2 cellular contexts compared by ENCODE assay signal in genomic region chr19:18468930-18469244, GRCh38.
TF ChIP-seq lines count a peak whose summit lies in the region.

No MANE protein-coding gene starts in this region.

TF ChIP-seq in A549, 52 proteins besides CTCF, POLR2A, EP300 and RAD21 (continued from another document):
- TF ChIP-seq, protein P1, sequence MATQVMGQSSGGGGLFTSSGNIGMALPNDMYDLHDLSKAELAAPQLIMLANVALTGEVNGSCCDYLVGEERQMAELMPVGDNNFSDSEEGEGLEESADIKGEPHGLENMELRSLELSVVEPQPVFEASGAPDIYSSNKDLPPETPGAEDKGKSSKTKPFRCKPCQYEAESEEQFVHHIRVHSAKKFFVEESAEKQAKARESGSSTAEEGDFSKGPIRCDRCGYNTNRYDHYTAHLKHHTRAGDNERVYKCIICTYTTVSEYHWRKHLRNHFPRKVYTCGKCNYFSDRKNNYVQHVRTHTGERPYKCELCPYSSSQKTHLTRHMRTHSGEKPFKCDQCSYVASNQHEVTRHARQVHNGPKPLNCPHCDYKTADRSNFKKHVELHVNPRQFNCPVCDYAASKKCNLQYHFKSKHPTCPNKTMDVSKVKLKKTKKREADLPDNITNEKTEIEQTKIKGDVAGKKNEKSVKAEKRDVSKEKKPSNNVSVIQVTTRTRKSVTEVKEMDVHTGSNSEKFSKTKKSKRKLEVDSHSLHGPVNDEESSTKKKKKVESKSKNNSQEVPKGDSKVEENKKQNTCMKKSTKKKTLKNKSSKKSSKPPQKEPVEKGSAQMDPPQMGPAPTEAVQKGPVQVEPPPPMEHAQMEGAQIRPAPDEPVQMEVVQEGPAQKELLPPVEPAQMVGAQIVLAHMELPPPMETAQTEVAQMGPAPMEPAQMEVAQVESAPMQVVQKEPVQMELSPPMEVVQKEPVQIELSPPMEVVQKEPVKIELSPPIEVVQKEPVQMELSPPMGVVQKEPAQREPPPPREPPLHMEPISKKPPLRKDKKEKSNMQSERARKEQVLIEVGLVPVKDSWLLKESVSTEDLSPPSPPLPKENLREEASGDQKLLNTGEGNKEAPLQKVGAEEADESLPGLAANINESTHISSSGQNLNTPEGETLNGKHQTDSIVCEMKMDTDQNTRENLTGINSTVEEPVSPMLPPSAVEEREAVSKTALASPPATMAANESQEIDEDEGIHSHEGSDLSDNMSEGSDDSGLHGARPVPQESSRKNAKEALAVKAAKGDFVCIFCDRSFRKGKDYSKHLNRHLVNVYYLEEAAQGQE (IDR thresholded peaks at IDR 0.05), result no peak
- no peak for TF ChIP-seq ZC3H11A (IDR thresholded peaks at IDR 0.05)

TF ChIP-seq in liver, 16 proteins besides CTCF, POLR2A, EP300 and RAD21 (continued from another document):
- TF ChIP-seq, protein P1 (IDR thresholded peaks at IDR 0.05), result no peak
- TF ChIP-seq TAF1 (conservative IDR thresholded peaks at IDR 0.05) (no peak), GABPA (IDR thresholded peaks at IDR 0.05 in 1 of 2, conservative IDR thresholded peaks at IDR 0.05 in 1 of 2) (no peak), NR2F2 (IDR thresholded peaks at IDR 0.05) (no peak), SP1 (IDR thresholded peaks at IDR 0.05) (no peak)
